ENCODE assay signal across 8 cellular contexts in genomic region chr19:3618144-3618810, GRCh38. TPM values are rescaled to one million over a fixed set of nuclear protein-coding genes. Genes with fewer than 3 reads are reported as not detected.
DNase-seq lines count a peak whose midpoint lies in the region; ATAC-seq lines count a peak whose summit lies in the region.

No MANE protein-coding gene starts in this region.

- H3K27me3 ChIP-seq in BLaER1 treated with 17β-estradiol and CSF1 and Interleukin-3, amounts not matched to agents 10 nM and 100 nM, result no peaks in the 10 kb centered on the region

- H3K4me2 ChIP-seq in BLaER1 treated with 17β-estradiol and CSF1 and Interleukin-3, amounts not matched to agents 10 nM and 100 nM, result peak overlapping the region; percentile 80 to 98 (median 89)

- H3K4me3 Mint-ChIP-seq in activated CD4-positive, alpha-beta T cell treated with anti-CD3 and anti-CD28 coated beads, Interleukin-2, amount 10 ng/mL, durations not matched to agents 7 days and 5 days, result no peak overlapping the region
- no peak overlapping the region for H3K4me3 Mint-ChIP-seq in stimulated activated naive CD8-positive, alpha-beta T cell treated with anti-CD3 and anti-CD28 coated beads, Interleukin-15, amount 100 ng/mL, for 72 hours

- no peaks in the 10 kb centered on the region for H3K9me3 ChIP-seq in BLaER1 treated with 17β-estradiol and CSF1 and Interleukin-3, amounts not matched to agents 10 nM and 100 nM (replicated peaks in 1 of 11)

- no peaks in the 10 kb centered on the region for H3K27me3 Mint-ChIP-seq in activated CD4-positive, alpha-beta T cell treated with anti-CD3 and anti-CD28 coated beads, Interleukin-2, amount 10 ng/mL, durations not matched to agents 7 days and 5 days
- no peaks in the 10 kb centered on the region for H3K27me3 Mint-ChIP-seq in stimulated activated naive CD8-positive, alpha-beta T cell treated with anti-CD3 and anti-CD28 coated beads, Interleukin-15, amount 100 ng/mL, for 72 hours

- ATAC-seq in HG02798 (IDR thresholded peaks at IDR 0.05; ENCODE audit: poor library complexity, unreplicated experiment), result peak; percentile 40
- peak; percentile 40 for ATAC-seq in stimulated activated naive CD8-positive, alpha-beta T cell treated with anti-CD3 and anti-CD28 coated beads, Interleukin-15, amount 100 ng/mL, for 72 hours
- ATAC-seq in HG02884 (IDR thresholded peaks at IDR 0.05; ENCODE audit: unreplicated experiment), result no peak
- ATAC-seq in GM21786 (IDR thresholded peaks at IDR 0.05; ENCODE audit: unreplicated experiment), result no peak

- H3K27ac ChIP-seq in BLaER1 treated with 17β-estradiol and CSF1 and Interleukin-3, amounts not matched to agents 10 nM and 100 nM, result peak overlapping the region in 3 of 11 experiments; percentile 0 to 30 (median 25); a peak in 4 of 22 replicates

- H3K4me3 ChIP-seq in BLaER1 treated with 17β-estradiol and CSF1 and Interleukin-3, amounts not matched to agents 10 nM and 100 nM, result peak overlapping the region; percentile 24 to 55 (median 44); a peak in 17 of 20 replicates

- H3K4me1 Mint-ChIP-seq in activated CD4-positive, alpha-beta T cell treated with anti-CD3 and anti-CD28 coated beads, Interleukin-2, amount 10 ng/mL, durations not matched to agents 7 days and 5 days, result peaks cover 14% of the 10 kb centered on the region
- H3K4me1 Mint-ChIP-seq in stimulated activated naive CD8-positive, alpha-beta T cell treated with anti-CD3 and anti-CD28 coated beads, Interleukin-15, amount 100 ng/mL, for 72 hours, result peaks cover 16% of the 10 kb centered on the region

- peaks cover 0 to 93% (median 59%) of the 10 kb centered on the region in 11 experiments; a peak in 18 of 22 replicates for H4K20me1 ChIP-seq in BLaER1 treated with 17β-estradiol and CSF1 and Interleukin-3, amounts not matched to agents 10 nM and 100 nM

- peaks cover 33 to 78% (median 59%) of the 10 kb centered on the region in 11 experiments; a peak in 21 of 22 replicates for H3K36me3 ChIP-seq in BLaER1 treated with 17β-estradiol and CSF1 and Interleukin-3, amounts not matched to agents 10 nM and 100 nM

- H3K9me3 Mint-ChIP-seq in activated CD4-positive, alpha-beta T cell treated with anti-CD3 and anti-CD28 coated beads, Interleukin-2, amount 10 ng/mL, durations not matched to agents 7 days and 5 days, result no peaks in the 10 kb centered on the region
- H3K9me3 Mint-ChIP-seq in stimulated activated naive CD8-positive, alpha-beta T cell treated with anti-CD3 and anti-CD28 coated beads, Interleukin-15, amount 100 ng/mL, for 72 hours, result no peaks in the 10 kb centered on the region

- DNase-seq in activated CD4-positive, alpha-beta T cell treated with anti-CD3 and anti-CD28 coated beads, Interleukin-2, amount 10 ng/mL, durations not matched to agents 7 days and 5 days, result peak; percentile 47
- DNase-seq in effector CD4-positive, alpha-beta T cell, result peak; percentile 38
- peak; percentile 19 for DNase-seq in midbrain (lab: John Stamatoyannopoulos, UW)
- DNase-seq in stimulated activated naive CD8-positive, alpha-beta T cell treated with anti-CD3 and anti-CD28 coated beads, Interleukin-15, amount 100 ng/mL, for 72 hours, result peak; percentile 57 to 64

- CTCF ChIA-PET in activated CD4-positive, alpha-beta T cell treated with anti-CD3 and anti-CD28 coated beads, Interleukin-2, amount 10 ng/mL, durations not matched to agents 7 days and 5 days (lab: Charles Lee), result interaction anchor here (1.3 kb wide), 1 partner anchor 11 kb away, joined by 6 read pairs; no protein-coding TSS in a partner anchor

- H3K27ac Mint-ChIP-seq in activated CD4-positive, alpha-beta T cell treated with anti-CD3 and anti-CD28 coated beads, Interleukin-2, amount 10 ng/mL, durations not matched to agents 7 days and 5 days, result no peak overlapping the region
- no peak overlapping the region for H3K27ac Mint-ChIP-seq in stimulated activated naive CD8-positive, alpha-beta T cell treated with anti-CD3 and anti-CD28 coated beads, Interleukin-15, amount 100 ng/mL, for 72 hours

- peaks cover 22 to 35% (median 28%) of the 10 kb centered on the region in 10 experiments for H3K4me1 ChIP-seq in BLaER1 treated with 17β-estradiol and CSF1 and Interleukin-3, amounts not matched to agents 10 nM and 100 nM

- peak overlapping the region in 10 of 11 experiments; percentile 38 to 73 (median 48); a peak in 17 of 22 replicates for H3K9ac ChIP-seq in BLaER1 treated with 17β-estradiol and CSF1 and Interleukin-3, amounts not matched to agents 10 nM and 100 nM

- peaks cover 12% of the 10 kb centered on the region for H3K36me3 Mint-ChIP-seq in activated CD4-positive, alpha-beta T cell treated with anti-CD3 and anti-CD28 coated beads, Interleukin-2, amount 10 ng/mL, durations not matched to agents 7 days and 5 days (ENCODE audit: low read depth)

- POLR2A ChIA-PET in activated CD4-positive, alpha-beta T cell treated with anti-CD3 and anti-CD28 coated beads, Interleukin-2, amount 10 ng/mL, durations not matched to agents 7 days and 5 days (lab: Charles Lee), result no interaction called here

RNA-seq across cellular contexts. Expression of gene CACTIN, which starts 8.3 kb away (rescaled TPM):
- total RNA-seq in activated CD4-positive, alpha-beta T cell treated with anti-CD3 and anti-CD28 coated beads, Interleukin-2, amount 10 ng/mL, durations not matched to agents 7 days and 5 days, result 10 to 100 TPM; 31.8 to 39.1 TPM

RNA-seq across cellular contexts. Expression of gene TBXA2R, which starts 11.6 kb away (rescaled TPM):
- under 1 TPM; 0.92 to 1.00 TPM for total RNA-seq in activated CD4-positive, alpha-beta T cell treated with anti-CD3 and anti-CD28 coated beads, Interleukin-2, amount 10 ng/mL, durations not matched to agents 7 days and 5 days

RNA-seq across cellular contexts. Expression of gene GIPC3, which starts 33.0 kb away (rescaled TPM):
- under 1 TPM; 0.57 to 0.71 TPM for total RNA-seq in activated CD4-positive, alpha-beta T cell treated with anti-CD3 and anti-CD28 coated beads, Interleukin-2, amount 10 ng/mL, durations not matched to agents 7 days and 5 days

RNA-seq across cellular contexts. Expression of gene HMG20B, which starts 45.5 kb away (rescaled TPM):
- total RNA-seq in activated CD4-positive, alpha-beta T cell treated with anti-CD3 and anti-CD28 coated beads, Interleukin-2, amount 10 ng/mL, durations not matched to agents 7 days and 5 days, result 10 to 100 TPM; 47.8 to 54.1 TPM

Comparison
In these comparisons a context has a peak if more than half of its experiments do, and no peak if none do; other contexts are left out.
1. ATAC-seq: peak in HG02798 (single experiment) and stimulated activated naive CD8-positive, alpha-beta T cell treated with anti-CD3 and anti-CD28 coated beads, Interleukin-15, amount 100 ng/mL, for 72 hours (single experiment); none in HG02884 (single experiment) and GM21786 (single experiment).
2. Peak in every context shown above with its lines, with median percentiles within 50 percentile points of each other: DNase-seq.